Comparison of ENCODE assay signal across 1 cellular context in genomic region chr2:80464275-80464674, GRCh38.
TF ChIP-seq lines count a peak whose summit lies in the region.

No MANE protein-coding gene starts in this region.

TF ChIP-seq in GM12878, 131 proteins besides CTCF, POLR2A, EP300 and RAD21 (continued from another document):
- TF ChIP-seq PKNOX1 (IDR thresholded peaks at IDR 0.05) (no peak), ATF7 (IDR thresholded peaks at IDR 0.05; ENCODE audit: low read depth) (no peak), MEF2A (IDR thresholded peaks at IDR 0.05; ENCODE audit: insufficient read depth, low read depth, low read length) (0 out of 2 replicates have a peak, but pooled peaks have one; percentile 22), POLR2AphosphoS5 (IDR thresholded peaks at IDR 0.05; ENCODE audit: low read length) (no peak), NR2C2 (IDR thresholded peaks at IDR 0.05; ENCODE audit: borderline replicate concordance, control insufficient read depth, insufficient read length, low read depth) (no peak), JUNB (IDR thresholded peaks at IDR 0.05) (no peak), FOXM1 (IDR thresholded peaks at IDR 0.05; ENCODE audit: low read depth, low read length) (peak; percentile 56; the same call in 1 of the 2 replicates), SMAD5 (IDR thresholded peaks at IDR 0.05; ENCODE audit: low read depth) (no peak), BCL11A (IDR thresholded peaks at IDR 0.05; ENCODE audit: low read depth, low read length) (peak; percentile 62; the same call in 1 of the 2 replicates), ZBTB33 (IDR thresholded peaks at IDR 0.05) (no peak), RBBP5 (conservative IDR thresholded peaks at IDR 0.05) (no peak), DPF2 (IDR thresholded peaks at IDR 0.05) (peak; percentile 64; the same call in 1 of the 2 replicates), RELB (IDR thresholded peaks at IDR 0.05; ENCODE audit: low read depth) (0 out of 2 replicates have a peak, but pooled peaks have one; percentile 21), GATAD2B (conservative IDR thresholded peaks at IDR 0.05; ENCODE audit: low read depth) (no peak), RAD51 (IDR thresholded peaks at IDR 0.05) (no peak), HDGF (IDR thresholded peaks at IDR 0.05) (no peak), CEBPZ (IDR thresholded peaks at IDR 0.05; ENCODE audit: low read depth, low read length) (no peak), POLR2AphosphoS2 (IDR thresholded peaks at IDR 0.05; ENCODE audit: low read depth, low read length) (no peak), SREBF1 (IDR thresholded peaks at IDR 0.05; ENCODE audit: low read length) (no peak), RFX5 (IDR thresholded peaks at IDR 0.05; ENCODE audit: low read depth, low read length) (no peak), PML (IDR thresholded peaks at IDR 0.05; ENCODE audit: low read length) (0 out of 2 replicates have a peak, but pooled peaks have one; percentile 10), PAX8 (IDR thresholded peaks at IDR 0.05) (no peak), ETV6 (conservative IDR thresholded peaks at IDR 0.05 in 1 of 2, IDR thresholded peaks at IDR 0.05 in 1 of 2; ENCODE audit: borderline replicate concordance in 1 of 2, low read depth in 1 of 2) (no peak), TBL1XR1 (IDR thresholded peaks at IDR 0.05; ENCODE audit: low read depth, low read length) (no peak), IKZF1 (conservative IDR thresholded peaks at IDR 0.05) (peak; percentile 60), RUNX3 (IDR thresholded peaks at IDR 0.05; ENCODE audit: low read length) (peak; percentile 58), HDAC6 (IDR thresholded peaks at IDR 0.05; ENCODE audit: unreplicated experiment) (no peak), HDAC2 (IDR thresholded peaks at IDR 0.05) (no peak), YBX1 (IDR thresholded peaks at IDR 0.05) (no peak), NFIC (IDR thresholded peaks at IDR 0.05; ENCODE audit: low read depth, low read length) (peak; percentile 66), WRNIP1 (IDR thresholded peaks at IDR 0.05; ENCODE audit: borderline replicate concordance, low read depth, low read length) (no peak), ZNF217 (IDR thresholded peaks at IDR 0.05) (peak; percentile 49; the same call in 1 of the 2 replicates), MTA2 (IDR thresholded peaks at IDR 0.05; ENCODE audit: low read depth) (peak; percentile 88), USF2 (IDR thresholded peaks at IDR 0.05; ENCODE audit: borderline replicate concordance, low read depth, low read length) (no peak), MEF2B (IDR thresholded peaks at IDR 0.05; ENCODE audit: partially characterized antibody, poor library complexity, severe bottlenecking) (peak; percentile 54)
- TF ChIP-seq, protein P1, sequence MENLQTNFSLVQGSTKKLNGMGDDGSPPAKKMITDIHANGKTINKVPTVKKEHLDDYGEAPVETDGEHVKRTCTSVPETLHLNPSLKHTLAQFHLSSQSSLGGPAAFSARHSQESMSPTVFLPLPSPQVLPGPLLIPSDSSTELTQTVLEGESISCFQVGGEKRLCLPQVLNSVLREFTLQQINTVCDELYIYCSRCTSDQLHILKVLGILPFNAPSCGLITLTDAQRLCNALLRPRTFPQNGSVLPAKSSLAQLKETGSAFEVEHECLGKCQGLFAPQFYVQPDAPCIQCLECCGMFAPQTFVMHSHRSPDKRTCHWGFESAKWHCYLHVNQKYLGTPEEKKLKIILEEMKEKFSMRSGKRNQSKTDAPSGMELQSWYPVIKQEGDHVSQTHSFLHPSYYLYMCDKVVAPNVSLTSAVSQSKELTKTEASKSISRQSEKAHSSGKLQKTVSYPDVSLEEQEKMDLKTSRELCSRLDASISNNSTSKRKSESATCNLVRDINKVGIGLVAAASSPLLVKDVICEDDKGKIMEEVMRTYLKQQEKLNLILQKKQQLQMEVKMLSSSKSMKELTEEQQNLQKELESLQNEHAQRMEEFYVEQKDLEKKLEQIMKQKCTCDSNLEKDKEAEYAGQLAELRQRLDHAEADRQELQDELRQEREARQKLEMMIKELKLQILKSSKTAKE (IDR thresholded peaks at IDR 0.05; ENCODE audit: low read depth, poor library complexity, severe bottlenecking): peak; percentile 39
- TF ChIP-seq, protein P2, sequence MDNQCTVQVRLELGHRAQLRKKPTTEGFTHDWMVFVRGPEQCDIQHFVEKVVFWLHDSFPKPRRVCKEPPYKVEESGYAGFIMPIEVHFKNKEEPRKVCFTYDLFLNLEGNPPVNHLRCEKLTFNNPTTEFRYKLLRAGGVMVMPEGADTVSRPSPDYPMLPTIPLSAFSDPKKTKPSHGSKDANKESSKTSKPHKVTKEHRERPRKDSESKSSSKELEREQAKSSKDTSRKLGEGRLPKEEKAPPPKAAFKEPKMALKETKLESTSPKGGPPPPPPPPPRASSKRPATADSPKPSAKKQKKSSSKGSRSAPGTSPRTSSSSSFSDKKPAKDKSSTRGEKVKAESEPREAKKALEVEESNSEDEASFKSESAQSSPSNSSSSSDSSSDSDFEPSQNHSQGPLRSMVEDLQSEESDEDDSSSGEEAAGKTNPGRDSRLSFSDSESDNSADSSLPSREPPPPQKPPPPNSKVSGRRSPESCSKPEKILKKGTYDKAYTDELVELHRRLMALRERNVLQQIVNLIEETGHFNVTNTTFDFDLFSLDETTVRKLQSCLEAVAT (IDR thresholded peaks at IDR 0.05): no peak; the same call in 1 of the 2 replicates
- TF ChIP-seq, protein P3, sequence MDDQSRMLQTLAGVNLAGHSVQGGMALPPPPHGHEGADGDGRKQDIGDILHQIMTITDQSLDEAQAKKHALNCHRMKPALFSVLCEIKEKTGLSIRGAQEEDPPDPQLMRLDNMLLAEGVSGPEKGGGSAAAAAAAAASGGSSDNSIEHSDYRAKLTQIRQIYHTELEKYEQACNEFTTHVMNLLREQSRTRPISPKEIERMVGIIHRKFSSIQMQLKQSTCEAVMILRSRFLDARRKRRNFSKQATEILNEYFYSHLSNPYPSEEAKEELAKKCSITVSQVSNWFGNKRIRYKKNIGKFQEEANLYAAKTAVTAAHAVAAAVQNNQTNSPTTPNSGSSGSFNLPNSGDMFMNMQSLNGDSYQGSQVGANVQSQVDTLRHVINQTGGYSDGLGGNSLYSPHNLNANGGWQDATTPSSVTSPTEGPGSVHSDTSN (IDR thresholded peaks at IDR 0.05; ENCODE audit: insufficient replicate concordance, low read depth, low read length): no peak
- TF ChIP-seq, protein P4, sequence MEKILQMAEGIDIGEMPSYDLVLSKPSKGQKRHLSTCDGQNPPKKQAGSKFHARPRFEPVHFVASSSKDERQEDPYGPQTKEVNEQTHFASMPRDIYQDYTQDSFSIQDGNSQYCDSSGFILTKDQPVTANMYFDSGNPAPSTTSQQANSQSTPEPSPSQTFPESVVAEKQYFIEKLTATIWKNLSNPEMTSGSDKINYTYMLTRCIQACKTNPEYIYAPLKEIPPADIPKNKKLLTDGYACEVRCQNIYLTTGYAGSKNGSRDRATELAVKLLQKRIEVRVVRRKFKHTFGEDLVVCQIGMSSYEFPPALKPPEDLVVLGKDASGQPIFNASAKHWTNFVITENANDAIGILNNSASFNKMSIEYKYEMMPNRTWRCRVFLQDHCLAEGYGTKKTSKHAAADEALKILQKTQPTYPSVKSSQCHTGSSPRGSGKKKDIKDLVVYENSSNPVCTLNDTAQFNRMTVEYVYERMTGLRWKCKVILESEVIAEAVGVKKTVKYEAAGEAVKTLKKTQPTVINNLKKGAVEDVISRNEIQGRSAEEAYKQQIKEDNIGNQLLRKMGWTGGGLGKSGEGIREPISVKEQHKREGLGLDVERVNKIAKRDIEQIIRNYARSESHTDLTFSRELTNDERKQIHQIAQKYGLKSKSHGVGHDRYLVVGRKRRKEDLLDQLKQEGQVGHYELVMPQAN (conservative IDR thresholded peaks at IDR 0.05): no peak
- TF ChIP-seq, protein P5, sequence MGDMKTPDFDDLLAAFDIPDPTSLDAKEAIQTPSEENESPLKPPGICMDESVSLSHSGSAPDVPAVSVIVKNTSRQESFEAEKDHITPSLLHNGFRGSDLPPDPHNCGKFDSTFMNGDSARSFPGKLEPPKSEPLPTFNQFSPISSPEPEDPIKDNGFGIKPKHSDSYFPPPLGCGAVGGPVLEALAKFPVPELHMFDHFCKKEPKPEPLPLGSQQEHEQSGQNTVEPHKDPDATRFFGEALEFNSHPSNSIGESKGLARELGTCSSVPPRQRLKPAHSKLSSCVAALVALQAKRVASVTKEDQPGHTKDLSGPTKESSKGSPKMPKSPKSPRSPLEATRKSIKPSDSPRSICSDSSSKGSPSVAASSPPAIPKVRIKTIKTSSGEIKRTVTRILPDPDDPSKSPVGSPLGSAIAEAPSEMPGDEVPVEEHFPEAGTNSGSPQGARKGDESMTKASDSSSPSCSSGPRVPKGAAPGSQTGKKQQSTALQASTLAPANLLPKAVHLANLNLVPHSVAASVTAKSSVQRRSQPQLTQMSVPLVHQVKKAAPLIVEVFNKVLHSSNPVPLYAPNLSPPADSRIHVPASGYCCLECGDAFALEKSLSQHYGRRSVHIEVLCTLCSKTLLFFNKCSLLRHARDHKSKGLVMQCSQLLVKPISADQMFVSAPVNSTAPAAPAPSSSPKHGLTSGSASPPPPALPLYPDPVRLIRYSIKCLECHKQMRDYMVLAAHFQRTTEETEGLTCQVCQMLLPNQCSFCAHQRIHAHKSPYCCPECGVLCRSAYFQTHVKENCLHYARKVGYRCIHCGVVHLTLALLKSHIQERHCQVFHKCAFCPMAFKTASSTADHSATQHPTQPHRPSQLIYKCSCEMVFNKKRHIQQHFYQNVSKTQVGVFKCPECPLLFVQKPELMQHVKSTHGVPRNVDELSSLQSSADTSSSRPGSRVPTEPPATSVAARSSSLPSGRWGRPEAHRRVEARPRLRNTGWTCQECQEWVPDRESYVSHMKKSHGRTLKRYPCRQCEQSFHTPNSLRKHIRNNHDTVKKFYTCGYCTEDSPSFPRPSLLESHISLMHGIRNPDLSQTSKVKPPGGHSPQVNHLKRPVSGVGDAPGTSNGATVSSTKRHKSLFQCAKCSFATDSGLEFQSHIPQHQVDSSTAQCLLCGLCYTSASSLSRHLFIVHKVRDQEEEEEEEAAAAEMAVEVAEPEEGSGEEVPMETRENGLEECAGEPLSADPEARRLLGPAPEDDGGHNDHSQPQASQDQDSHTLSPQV (IDR thresholded peaks at IDR 0.05): 0 out of 2 replicates have a peak, but pooled peaks have one; percentile 15
